Comparison of ENCODE assay signal across 29 cellular contexts in the genomic region with DNA sequence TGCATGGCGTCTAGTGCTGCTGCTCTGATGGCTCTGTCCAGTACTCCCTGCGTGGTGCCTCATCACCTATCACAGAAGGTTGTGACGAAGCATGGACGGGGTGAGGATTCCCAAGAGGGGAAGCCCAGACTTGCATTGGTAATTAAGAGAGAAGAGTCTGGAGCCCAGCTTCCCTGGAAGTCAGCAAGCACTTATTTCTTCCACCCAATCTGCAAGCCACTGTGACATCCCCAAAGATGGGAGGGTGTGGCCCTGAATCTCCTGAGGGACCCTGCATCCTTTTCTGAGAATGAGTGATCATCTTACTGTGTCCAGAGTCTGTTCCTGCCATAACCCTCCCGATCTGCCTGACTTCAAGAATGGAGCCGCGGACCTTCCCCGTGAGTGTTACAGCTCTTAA.
"Had no signal": no experiment of that assay in that cellular context is flagged by ENCODE, and none has a peak within 500 bp of the region (broad histone marks: within the 10 kb centered on the region; RNA-seq: fewer than 3 reads in every experiment).

No MANE protein-coding gene starts in this region.

- H3K9me3 Mint-ChIP-seq: immature natural killer cell, mesothelial cell of epicardium, natural killer cell, nephron progenitor cell, neural progenitor cell had no signal

- H3K4me2 ChIP-seq: neural progenitor cell had no signal

- H2AFZ ChIP-seq: neural progenitor cell had no signal

- ATAC-seq: natural killer cell; sciatic nerve; stimulated activated naive B cell treated with anti-CD40 and anti-IgM and Interleukin-4, amounts not matched to agents 10 μg/mL and 1 μg/mL and 100 μg/mL, for 72 hours; stimulated activated naive CD8-positive, alpha-beta T cell treated with anti-CD3 and anti-CD28 coated beads, Interleukin-15, Interleukin-2, amounts not matched to agents 100 U/mL and 50 U/mL, for 24 hours had no signal

- H3K27ac Mint-ChIP-seq: immature natural killer cell; mesothelial cell of epicardium; naive B cell; natural killer cell; nephron progenitor cell; progenitor cell of endocrine pancreas; stimulated activated naive B cell treated with anti-CD40 and anti-IgM and Interleukin-4, amounts not matched to agents 10 μg/mL and 1 μg/mL and 100 μg/mL, for 72 hours had no signal

- H3K9me3 ChIP-seq: left ventricle myocardium inferior, neutrophil, ovary, right atrium auricular region, stomach, testis, thyroid gland, upper lobe of right lung, uterus had no signal

- H3K4me1 Mint-ChIP-seq: immature natural killer cell; naive B cell; stimulated activated naive B cell treated with anti-CD40 and anti-IgM and Interleukin-4, amounts not matched to agents 10 μg/mL and 1 μg/mL and 100 μg/mL, for 72 hours had no signal

- H3K4me3 Mint-ChIP-seq: immature natural killer cell; mesothelial cell of epicardium; naive B cell; natural killer cell; nephron progenitor cell; neural progenitor cell; stimulated activated naive B cell treated with anti-CD40 and anti-IgM and Interleukin-4, amounts not matched to agents 10 μg/mL and 1 μg/mL and 100 μg/mL, for 72 hours had no signal

- H3K4me3 ChIP-seq: left ventricle myocardium inferior, lung, neural progenitor cell, ovary, right atrium auricular region, skin epidermis, stomach, thyroid gland, upper lobe of right lung, uterus had no signal

- H3K36me3 ChIP-seq: left ventricle myocardium inferior, neural progenitor cell, neutrophil, ovary, right atrium auricular region, stomach, thyroid gland, upper lobe of right lung, uterus had no signal

- H3K27me3 ChIP-seq: neural progenitor cell, ovary, right atrium auricular region, testis, thyroid gland, upper lobe of right lung, uterus had no signal

- H3K4me1 ChIP-seq: left ventricle myocardium inferior, neural progenitor cell, right atrium auricular region, stomach, testis, thyroid gland, upper lobe of right lung, uterus had no signal

- H3K9ac ChIP-seq: neural progenitor cell had no signal

- DNase-seq: hypothalamus; immature natural killer cell; left ventricle myocardium inferior; mesendoderm; naive B cell; natural killer cell; nephron progenitor cell; occipital lobe; ovary; stimulated activated CD4-positive, alpha-beta T cell treated with anti-CD3 and anti-CD28 coated beads, Interleukin-12 subunit alpha, Interleukin-12 subunit beta, amount 100 ng/mL, for 4 hours; stimulated activated CD4-positive, alpha-beta T cell treated with anti-CD3 and anti-CD28 coated beads, Interleukin-15, amount 100 ng/mL, for 24 hours; stimulated activated CD4-positive, alpha-beta T cell treated with anti-CD3 and anti-CD28 coated beads, Interleukin-2, amount 100 ng/mL, for 24 hours; stimulated activated CD4-positive, alpha-beta T cell treated with anti-CD3 and anti-CD28 coated beads, Interleukin-4, amount 100 ng/mL, for 1 hour; stimulated activated naive B cell treated with anti-CD40 and anti-IgM and Interleukin-4, amounts not matched to agents 10 μg/mL and 1 μg/mL and 100 μg/mL, for 72 hours; stimulated activated naive CD8-positive, alpha-beta T cell treated with anti-CD3 and anti-CD28 coated beads, Interleukin-15, Interleukin-2, amounts not matched to agents 100 U/mL and 50 U/mL, for 24 hours; stomach; thyroid gland; trophoblast cell; upper lobe of right lung; uterus had no signal

- H3K27ac ChIP-seq: left ventricle myocardium inferior, neural progenitor cell, neutrophil, ovary, right atrium auricular region, skin epidermis, stomach, testis, thyroid gland, upper lobe of right lung, uterus had no signal

- H3K36me3 Mint-ChIP-seq: immature natural killer cell; mesothelial cell of epicardium; naive B cell; natural killer cell; neural progenitor cell; stimulated activated naive B cell treated with anti-CD40 and anti-IgM and Interleukin-4, amounts not matched to agents 10 μg/mL and 1 μg/mL and 100 μg/mL, for 72 hours had no signal
